Comparison of ENCODE assay signal across 26 cellular contexts in genomic region chr10:51629969-51630617, GRCh38.
A peak's percentile ranks its signal among the peaks of the same experiment; 100 is the strongest.
DNase-seq lines count a peak whose midpoint lies in the region; ATAC-seq and TF ChIP-seq lines count a peak whose summit lies in the region.
"Had no signal": no experiment of that assay in that cellular context is flagged by ENCODE, and none has a peak within 500 bp of the region (broad histone marks: within the 10 kb centered on the region; RNA-seq: fewer than 3 reads in every experiment).

No MANE protein-coding gene starts in this region.

- H3K27me3 Mint-ChIP-seq in osteocyte (ENCODE audit: unreplicated experiment), result no peaks in the 10 kb centered on the region
- peaks cover 7% of the 10 kb centered on the region for H3K27me3 Mint-ChIP-seq in activated T-helper 1 cell treated with anti-CD3 and anti-CD28 coated beads, Interleukin-12 subunit alpha, Interleukin-12 subunit beta, Interleukin-2, Interleukin-4 antibody, amounts not matched to agents 30 ng/mL and 10 ng/mL and 1 ng/mL, durations not matched to agents 14 hours and 24 hours and 36 hours (ENCODE audit: insufficient read depth)
- H3K27me3 Mint-ChIP-seq: stimulated activated naive CD8-positive, alpha-beta T cell treated with anti-CD3 and anti-CD28 coated beads, Interleukin-15, amount 100 ng/mL, for 72 hours had no signal

- no TSS peak for BruUV-seq in PC-3 (replicated peaks; lab: Mats Ljungman, UMichigan)

- H3K4me1 Mint-ChIP-seq in osteocyte (ENCODE audit: unreplicated experiment), result no peaks in the 10 kb centered on the region
- H3K4me1 Mint-ChIP-seq in activated T-helper 1 cell treated with anti-CD3 and anti-CD28 coated beads, Interleukin-12 subunit alpha, Interleukin-12 subunit beta, Interleukin-2, Interleukin-4 antibody, amounts not matched to agents 30 ng/mL and 10 ng/mL and 1 ng/mL, durations not matched to agents 14 hours and 24 hours and 36 hours (ENCODE audit: low read depth), result no peaks in the 10 kb centered on the region
- H3K4me1 Mint-ChIP-seq: stimulated activated naive CD8-positive, alpha-beta T cell treated with anti-CD3 and anti-CD28 coated beads, Interleukin-15, amount 100 ng/mL, for 72 hours had no signal

- intact Hi-C loops in Right ventricle myocardium superior (cut with DNase I) (no loop called here), psoas muscle (cut with DNase I) (no loop called here), PC-3 (cut with micrococcal nuclease) (no loop called here)
- intact Hi-C loops in activated T-helper 1 cell treated with anti-CD3 and anti-CD28 coated beads, Interleukin-12 subunit alpha, Interleukin-12 subunit beta, Interleukin-2, Interleukin-4 antibody, amounts not matched to agents 30 ng/mL and 10 ng/mL and 1 ng/mL, durations not matched to agents 14 hours and 24 hours and 36 hours (cut with micrococcal nuclease), result no loop called here

- no peaks in the 10 kb centered on the region for H3K9me2 ChIP-seq in PC-3 (replicated peaks; ENCODE audit: low read length)

- no peak for TF ChIP-seq CTCF in AG04450 (IDR thresholded peaks at IDR 0.05; ENCODE audit: low read depth, low read length)
- no peak for TF ChIP-seq CTCF in psoas muscle (IDR thresholded peaks at IDR 0.05)
- no peak for TF ChIP-seq CTCF in osteocyte (IDR thresholded peaks at IDR 0.05)
- TF ChIP-seq CTCF in PC-3 (conservative IDR thresholded peaks at IDR 0.05; ENCODE audit: low read depth, low read length), result no peak

- no peaks in the 10 kb centered on the region for H3K36me3 Mint-ChIP-seq in osteocyte (ENCODE audit: unreplicated experiment)
- H3K36me3 Mint-ChIP-seq in activated T-helper 1 cell treated with anti-CD3 and anti-CD28 coated beads, Interleukin-12 subunit alpha, Interleukin-12 subunit beta, Interleukin-2, Interleukin-4 antibody, amounts not matched to agents 30 ng/mL and 10 ng/mL and 1 ng/mL, durations not matched to agents 14 hours and 24 hours and 36 hours (ENCODE audit: low read depth), result no peaks in the 10 kb centered on the region
- H3K36me3 Mint-ChIP-seq: naive thymus-derived CD4-positive, alpha-beta T cell had no signal

- H3K27me3 ChIP-seq in AG04450 (ENCODE audit: control insufficient read depth, insufficient read depth, low read length) (no peaks in the 10 kb centered on the region), psoas muscle (ENCODE audit: insufficient read depth in 3 of 3, low read length in 2 of 3) (no peaks in the 10 kb centered on the region), PC-3 (ENCODE audit: low read length) (peaks cover 5% of the 10 kb centered on the region; the same call in 1 of the 2 replicates)
- H3K27me3 ChIP-seq: esophagus squamous epithelium, pancreas, SJSA1, transverse colon had no signal

- H3K27ac ChIP-seq in AG04450 (ENCODE audit: low read depth, low read length) (no peak overlapping the region), psoas muscle (peak overlapping the region; percentile 80), PC-3 (ENCODE audit: low read length) (no peak overlapping the region)
- H3K27ac ChIP-seq: esophagus squamous epithelium, pancreas, SJSA1, transverse colon had no signal

- ATAC-seq in Right ventricle myocardium superior (ENCODE audit: poor library complexity) (peak; percentile 82), psoas muscle (peak; percentile 92 to 98 (median 98)), PC-3 (no peak), GM21447 (IDR thresholded peaks at IDR 0.05; ENCODE audit: unreplicated experiment) (no peak)
- ATAC-seq: left colon; naive thymus-derived CD4-positive, alpha-beta T cell; pancreas; sciatic nerve; stimulated activated naive CD8-positive, alpha-beta T cell treated with anti-CD3 and anti-CD28 coated beads, Interleukin-15, amount 100 ng/mL, for 72 hours had no signal

- WGBS in psoas muscle, 3 donors, result 30 to 41% (median 35%) methylated on average over 10 of the region's 10 CpGs

- H3K27ac Mint-ChIP-seq in osteocyte (ENCODE audit: unreplicated experiment), result no peak overlapping the region
- H3K27ac Mint-ChIP-seq in activated T-helper 1 cell treated with anti-CD3 and anti-CD28 coated beads, Interleukin-12 subunit alpha, Interleukin-12 subunit beta, Interleukin-2, Interleukin-4 antibody, amounts not matched to agents 30 ng/mL and 10 ng/mL and 1 ng/mL, durations not matched to agents 14 hours and 24 hours and 36 hours, result no peak overlapping the region
- H3K27ac Mint-ChIP-seq: naive thymus-derived CD4-positive, alpha-beta T cell; stimulated activated naive CD8-positive, alpha-beta T cell treated with anti-CD3 and anti-CD28 coated beads, Interleukin-15, amount 100 ng/mL, for 72 hours had no signal

- H3K4me3 ChIP-seq in AG04450 (ENCODE audit: low read depth, low read length) (no peak overlapping the region), psoas muscle (peak overlapping the region; percentile 52), PC-3 (ENCODE audit: low read length) (no peak overlapping the region)
- H3K4me3 ChIP-seq: esophagus squamous epithelium, HAP-1, pancreas, SJSA1, transverse colon had no signal

- no peak overlapping the region for H3K4me2 ChIP-seq in PC-3 (ENCODE audit: low read length)

- H3F3A ChIP-seq in PC-3 (ENCODE audit: low read length, unreplicated experiment), result no peaks in the 10 kb centered on the region

- no peaks in the 10 kb centered on the region for H3K9me3 Mint-ChIP-seq in osteocyte (ENCODE audit: unreplicated experiment)
- H3K9me3 Mint-ChIP-seq in activated T-helper 1 cell treated with anti-CD3 and anti-CD28 coated beads, Interleukin-12 subunit alpha, Interleukin-12 subunit beta, Interleukin-2, Interleukin-4 antibody, amounts not matched to agents 30 ng/mL and 10 ng/mL and 1 ng/mL, durations not matched to agents 14 hours and 24 hours and 36 hours, result no peaks in the 10 kb centered on the region
- H3K9me3 Mint-ChIP-seq: stimulated activated naive CD8-positive, alpha-beta T cell treated with anti-CD3 and anti-CD28 coated beads, Interleukin-15, amount 100 ng/mL, for 72 hours had no signal

- H3K9ac ChIP-seq in PC-3 (ENCODE audit: low read length), result no peak overlapping the region

- no peak overlapping the region for H2AFZ ChIP-seq in PC-3 (ENCODE audit: low read length)

- no peak overlapping the region for H3K4me3 Mint-ChIP-seq in osteocyte (ENCODE audit: unreplicated experiment)
- no peak overlapping the region for H3K4me3 Mint-ChIP-seq in activated T-helper 1 cell treated with anti-CD3 and anti-CD28 coated beads, Interleukin-12 subunit alpha, Interleukin-12 subunit beta, Interleukin-2, Interleukin-4 antibody, amounts not matched to agents 30 ng/mL and 10 ng/mL and 1 ng/mL, durations not matched to agents 14 hours and 24 hours and 36 hours
- H3K4me3 Mint-ChIP-seq: naive thymus-derived CD4-positive, alpha-beta T cell; stimulated activated naive CD8-positive, alpha-beta T cell treated with anti-CD3 and anti-CD28 coated beads, Interleukin-15, amount 100 ng/mL, for 72 hours had no signal

- CTCF ChIA-PET in AG04450 (lab: Charles Lee) (interaction anchor here (0.6 kb wide), 1 partner anchor 618 kb away, joined by 3 read pairs; no protein-coding TSS in a partner anchor), PC-3 (lab: Charles Lee) (no interaction called here)

- DNase-seq in AG04450 (ENCODE audit: low read depth, low spot score) (peak; percentile 1), LHCN-M2 (ENCODE audit: low read depth) (peak; percentile 93), Right ventricle myocardium superior (no peak), psoas muscle (peak; percentile 25 to 48), osteocyte (ENCODE audit: extremely low spot score, unreplicated experiment) (no peak), PC-3 (no peak)
- no peak for DNase-seq in activated T-helper 1 cell treated with anti-CD3 and anti-CD28 coated beads, Interleukin-12 subunit alpha, Interleukin-12 subunit beta, Interleukin-2, Interleukin-4 antibody, amounts not matched to agents 30 ng/mL and 10 ng/mL and 1 ng/mL, durations not matched to agents 14 hours and 24 hours and 36 hours (ENCODE audit: low spot score)
- DNase-seq: activated naive CD4-positive, alpha-beta T cell treated with Interleukin-2 at 50 U/mL for 16 hours; C1 segment of cervical spinal cord; Calu3; esophagus squamous epithelium; left colon; mesendoderm; naive thymus-derived CD4-positive, alpha-beta T cell; NCI-H1048; NCI-H1694 treated with DMSO at 0.1 percent for 48 hours; NCI-H2171 treated with DMSO at 0.1 percent for 48 hours; NCI-H524 treated with DMSO at 0.1 percent for 48 hours; pancreas; stimulated activated naive CD8-positive, alpha-beta T cell treated with anti-CD3 and anti-CD28 coated beads, Interleukin-15, amount 100 ng/mL, for 72 hours; T-helper 1 cell; transverse colon had no signal

- H3K79me2 ChIP-seq in PC-3 (ENCODE audit: low read length), result no peaks in the 10 kb centered on the region

- POLR2A ChIA-PET in AG04450 (lab: Yijun Ruan, JAX), result no interaction called here
- POLR2A ChIA-PET in PC-3 (lab: Charles Lee; ENCODE audit: unreplicated experiment), result no interaction called here

- no peaks in the 10 kb centered on the region for H4K20me1 ChIP-seq in PC-3 (ENCODE audit: low read length)

- H3K36me3 ChIP-seq in psoas muscle (ENCODE audit: insufficient read depth in 1 of 2, low read depth in 1 of 2) (no peaks in the 10 kb centered on the region), PC-3 (ENCODE audit: low read depth, low read length) (no peaks in the 10 kb centered on the region)
- H3K36me3 ChIP-seq: esophagus squamous epithelium, HAP-1, pancreas, SJSA1, transverse colon had no signal

- H3K4me1 ChIP-seq in psoas muscle, result peaks cover 6% of the 10 kb centered on the region
- no peaks in the 10 kb centered on the region for H3K4me1 ChIP-seq in PC-3 (ENCODE audit: insufficient read depth, low read length)
- H3K4me1 ChIP-seq: esophagus squamous epithelium, HAP-1, pancreas, SJSA1, transverse colon had no signal

- H3K9me3 ChIP-seq in AG04450 (ENCODE audit: control insufficient read depth, insufficient read depth, low read length), result no peaks in the 10 kb centered on the region
- H3K9me3 ChIP-seq in psoas muscle, result no peaks in the 10 kb centered on the region
- H3K9me3 ChIP-seq in PC-3 (ENCODE audit: low read length), result no peaks in the 10 kb centered on the region
- H3K9me3 ChIP-seq: esophagus squamous epithelium, HAP-1, pancreas, SJSA1, transverse colon had no signal

Comparison
In these comparisons a context has a peak if more than half of its experiments do, and no peak if none do; other contexts are left out.
1. DNase-seq: peak in AG04450 (single experiment), LHCN-M2 (single experiment) and psoas muscle (2 of 2); none in Right ventricle myocardium superior (single experiment), osteocyte (single experiment), activated T-helper 1 cell treated with anti-CD3 and anti-CD28 coated beads, Interleukin-12 subunit alpha, Interleukin-12 subunit beta, Interleukin-2, Interleukin-4 antibody, amounts not matched to agents 30 ng/mL and 10 ng/mL and 1 ng/mL, durations not matched to agents 14 hours and 24 hours and 36 hours (single experiment) and PC-3 (single experiment).
2. ATAC-seq: peak in Right ventricle myocardium superior (single experiment) and psoas muscle (4 of 4); none in PC-3 (single experiment) and GM21447 (single experiment).